12 cellular contexts compared by ENCODE assay signal in genomic region chr9:95876138-95876444, GRCh38. TPM values are rescaled to one million over a fixed set of nuclear protein-coding genes. Genes with fewer than 3 reads are reported as not detected.
DNase-seq lines count a peak whose midpoint lies in the region; ATAC-seq and TF ChIP-seq lines count a peak whose summit lies in the region.
"Had no signal": no experiment of that assay in that cellular context is flagged by ENCODE, and none has a peak within 500 bp of the region (broad histone marks: within the 10 kb centered on the region; RNA-seq: fewer than 3 reads in every experiment).

No MANE protein-coding gene starts in this region.

- no peak for TF ChIP-seq EP300 in suprapubic skin (IDR thresholded peaks at IDR 0.05)

- peaks cover 15% of the 10 kb centered on the region; the same call in 2 of the 3 replicates for H3K4me1 Mint-ChIP-seq in GM23338
- peaks cover 13% of the 10 kb centered on the region for H3K4me1 Mint-ChIP-seq in activated T-helper 17 cell treated with anti-CD3 and anti-CD28 coated beads, Interleukin-2, amount 50 U/mL, for 72 hours

- H3K4me2 ChIP-seq in GM23338, result no peak overlapping the region

- H3K27ac ChIP-seq in GM23338 (ENCODE audit: low read depth) (peak overlapping the region; percentile 97), left lung (peak overlapping the region in 1 of 2 donors; percentile 100), suprapubic skin (peak overlapping the region; percentile 100)
- H3K27ac ChIP-seq: prostate gland, VCaP had no signal

- H3K4me1 ChIP-seq in GM23338 (ENCODE audit: insufficient read depth) (0 out of 2 replicates have a peak, but pooled peaks cover 9% of the 10 kb centered on the region), left lung (peaks cover 0 to 20% of the 10 kb centered on the region in 2 donors), suprapubic skin (peaks cover 18% of the 10 kb centered on the region)
- H3K4me1 ChIP-seq: Caco-2 had no signal

- DNase-seq in GM23338 (ENCODE audit: low spot score), result no peak
- no peak for DNase-seq in left lung
- DNase-seq in suprapubic skin (ENCODE audit: low spot score in 2 of 2), result no peak
- DNase-seq in cerebellum (ENCODE audit: low spot score), result no peak
- DNase-seq in stimulated activated CD4-positive, alpha-beta T cell treated with anti-CD3 and anti-CD28 coated beads, Interleukin-2, amount 100 ng/mL, for 24 hours, result no peak

- H3F3A ChIP-seq in GM23338 (replicated peaks; ENCODE audit: low read depth), result no peaks in the 10 kb centered on the region

- ATAC-seq in GM23338 (no peak), left lung (peak; percentile 21), HG03520 (IDR thresholded peaks at IDR 0.05; ENCODE audit: unreplicated experiment) (no peak), GM18868 (IDR thresholded peaks at IDR 0.05; ENCODE audit: unreplicated experiment) (no peak)
- peak; percentile 10 for ATAC-seq in activated T-helper 17 cell treated with anti-CD3 and anti-CD28 coated beads, Interleukin-2, amount 50 U/mL, for 72 hours (replicated peaks)

- no peak overlapping the region; the same call in 1 of the 2 replicates for H2AFZ ChIP-seq in GM23338

- no peak overlapping the region for H3K4me3 Mint-ChIP-seq in GM23338
- H3K4me3 Mint-ChIP-seq in activated T-helper 17 cell treated with anti-CD3 and anti-CD28 coated beads, Interleukin-2, amount 50 U/mL, for 72 hours, result no peak overlapping the region
- H3K4me3 Mint-ChIP-seq: dendritic cell treated with granulocyte-macrophage colony-stimulating factor and Interleukin-4, amounts not matched to agents 40 ng/mL and 50 ng/mL, for 4 days had no signal

- no peaks in the 10 kb centered on the region for H3K27me3 ChIP-seq in GM23338 (ENCODE audit: insufficient read depth)
- H3K27me3 ChIP-seq in left lung, result no peaks in the 10 kb centered on the region
- no peaks in the 10 kb centered on the region for H3K27me3 ChIP-seq in suprapubic skin

- TF ChIP-seq POLR2A in suprapubic skin (IDR thresholded peaks at IDR 0.05), result no peak

- no peaks in the 10 kb centered on the region for H3K9me3 ChIP-seq in left lung
- no peaks in the 10 kb centered on the region for H3K9me3 ChIP-seq in suprapubic skin
- H3K9me3 ChIP-seq: Caco-2, prostate gland had no signal

- H3K4me3 ChIP-seq in GM23338, result no peak overlapping the region
- no peak overlapping the region for H3K4me3 ChIP-seq in left lung
- no peak overlapping the region for H3K4me3 ChIP-seq in suprapubic skin
- H3K4me3 ChIP-seq: prostate gland had no signal

- no peaks in the 10 kb centered on the region; the same call in 1 of the 2 replicates for H4K20me1 ChIP-seq in GM23338 (replicated peaks; ENCODE audit: insufficient read depth)

- 1% methylated on average over 7 of the region's 9 CpGs for WGBS in suprapubic skin

- TF ChIP-seq CTCF in GM23338 (conservative IDR thresholded peaks at IDR 0.05; ENCODE audit: low read depth in 2 of 2) (no peak), left lung (IDR thresholded peaks at IDR 0.05) (no peak), suprapubic skin (IDR thresholded peaks at IDR 0.05) (no peak)

- no peaks in the 10 kb centered on the region for H3K9me2 ChIP-seq in GM23338 (ENCODE audit: insufficient read depth)

- intact Hi-C loops in left lung (cut with DNase I), result no loop called here

- peaks cover 7% of the 10 kb centered on the region for H3K27me3 Mint-ChIP-seq in GM23338 (ENCODE audit: insufficient read depth, low read depth, poor library complexity)
- H3K27me3 Mint-ChIP-seq in activated T-helper 17 cell treated with anti-CD3 and anti-CD28 coated beads, Interleukin-2, amount 50 U/mL, for 72 hours, result no peaks in the 10 kb centered on the region
- H3K27me3 Mint-ChIP-seq: dendritic cell treated with granulocyte-macrophage colony-stimulating factor and Interleukin-4, amounts not matched to agents 40 ng/mL and 50 ng/mL, for 4 days had no signal

- peaks cover 8% of the 10 kb centered on the region; the same call in 1 of the 3 replicates for H3K36me3 Mint-ChIP-seq in GM23338 (ENCODE audit: low read depth)
- peaks cover 48% of the 10 kb centered on the region for H3K36me3 Mint-ChIP-seq in activated T-helper 17 cell treated with anti-CD3 and anti-CD28 coated beads, Interleukin-2, amount 50 U/mL, for 72 hours (ENCODE audit: low read depth)

- peak overlapping the region; percentile 99 for H3K27ac Mint-ChIP-seq in GM23338
- H3K27ac Mint-ChIP-seq in activated T-helper 17 cell treated with anti-CD3 and anti-CD28 coated beads, Interleukin-2, amount 50 U/mL, for 72 hours, result no peak overlapping the region
- H3K27ac Mint-ChIP-seq: dendritic cell treated with granulocyte-macrophage colony-stimulating factor and Interleukin-4, amounts not matched to agents 40 ng/mL and 50 ng/mL, for 4 days had no signal

- H3K79me2 ChIP-seq in GM23338 (replicated peaks; ENCODE audit: insufficient read depth), result peaks cover 19% of the 10 kb centered on the region

- H3K9me3 Mint-ChIP-seq in GM23338, result no peaks in the 10 kb centered on the region
- H3K9me3 Mint-ChIP-seq in activated T-helper 17 cell treated with anti-CD3 and anti-CD28 coated beads, Interleukin-2, amount 50 U/mL, for 72 hours, result no peaks in the 10 kb centered on the region

- no peaks in the 10 kb centered on the region for H3K36me3 ChIP-seq in GM23338 (ENCODE audit: insufficient read depth)
- H3K36me3 ChIP-seq in left lung, result peaks cover 0 to 8% of the 10 kb centered on the region in 2 donors
- no peaks in the 10 kb centered on the region for H3K36me3 ChIP-seq in suprapubic skin
- H3K36me3 ChIP-seq: prostate gland had no signal

TF ChIP-seq in GM23338, 12 proteins besides CTCF, POLR2A, EP300 and RAD21 (continues in another document):
- no peak for TF ChIP-seq REST (IDR thresholded peaks at IDR 0.05; ENCODE audit: unreplicated experiment)
- TF ChIP-seq EZH2phosphoT487 (IDR thresholded peaks at IDR 0.05; ENCODE audit: unreplicated experiment), result no peak
- TF ChIP-seq STAT1 (IDR thresholded peaks at IDR 0.05; ENCODE audit: unreplicated experiment), result no peak
- TF ChIP-seq ZNF331 (CRISPR knock-in tag; IDR thresholded peaks at IDR 0.05; ENCODE audit: low read depth), result no peak
- no peak for TF ChIP-seq JUNB (IDR thresholded peaks at IDR 0.05; ENCODE audit: unreplicated experiment)

RNA-seq across cellular contexts. Expression of gene ERCC6L2, which starts 0.6 kb away (rescaled TPM):
- 69.5 and 80.6 TPM in 2 replicates for total RNA-seq in GM23338 (2014; rRNA removed; shearing (Covaris generic))
- polyA plus RNA-seq in GM23338 (2016; fragmentation: Nextera tagmentation; extraction: Ambion mirVana), result 31.4 and 33.5 TPM in 2 replicates
- 10 to 100 TPM; 24.5 to 35.7 TPM for total RNA-seq in activated T-helper 17 cell treated with anti-CD3 and anti-CD28 coated beads, Interleukin-2, amount 50 U/mL, for 72 hours
- total RNA-seq in left lung (10 to 100 TPM; 28.0 to 36.1 TPM), suprapubic skin (10 to 100 TPM; 43.1 to 70.3 (median 47.0) TPM), cerebellum (146 TPM)

Comparison
In these comparisons a context has a peak if more than half of its experiments do, and no peak if none do; other contexts are left out.
1. ATAC-seq: peak in activated T-helper 17 cell treated with anti-CD3 and anti-CD28 coated beads, Interleukin-2, amount 50 U/mL, for 72 hours (single experiment) and left lung (single experiment); none in GM23338 (single experiment), HG03520 (single experiment) and GM18868 (single experiment).